Comparison of ENCODE assay signal across 8 cellular contexts in the genomic region with DNA sequence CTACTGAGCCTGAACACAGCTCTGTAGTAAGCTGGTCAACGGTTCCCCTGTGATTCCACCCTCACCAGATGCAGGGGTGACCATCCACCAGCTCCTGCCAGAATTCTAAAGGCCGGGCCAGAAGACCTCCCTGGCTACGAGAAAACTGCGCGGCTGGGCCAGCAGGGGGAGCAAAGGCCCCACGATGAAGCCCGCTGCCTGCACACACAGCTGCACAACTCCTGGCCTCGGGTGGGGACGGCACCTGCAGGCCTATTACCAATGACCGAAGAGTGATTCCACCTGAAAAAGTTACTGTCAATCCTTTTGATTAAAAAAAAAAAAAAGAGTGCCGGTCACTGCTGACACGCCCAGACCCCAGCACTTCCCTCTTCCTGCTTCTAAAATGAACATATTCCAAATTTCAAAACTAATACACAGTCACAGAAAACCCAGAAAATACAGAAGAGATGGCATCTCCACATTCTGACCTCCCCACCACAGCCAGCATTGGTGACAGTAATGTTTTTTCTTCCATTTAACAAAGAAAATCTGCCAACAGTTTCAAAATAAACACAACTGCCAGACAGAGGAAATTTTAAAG. TPM values are rescaled to one million over a fixed set of nuclear protein-coding genes. Genes with fewer than 3 reads are reported as not detected.
DNase-seq lines count a peak whose midpoint lies in the region; ATAC-seq and TF ChIP-seq lines count a peak whose summit lies in the region.

No MANE protein-coding gene starts in this region.

- no peak overlapping the region for H3K4me3 ChIP-seq in BLaER1 treated with 17β-estradiol and CSF1 and Interleukin-3, amounts not matched to agents 10 nM and 100 nM
- no peak overlapping the region for H3K4me3 ChIP-seq in NB4 (ENCODE audit: low read depth, low read length)
- no peak overlapping the region for H3K4me3 ChIP-seq in left lung

- peak overlapping the region in 7 of 11 experiments; percentile 6 to 45 (median 12); a peak in 6 of 22 replicates for H3K4me2 ChIP-seq in BLaER1 treated with 17β-estradiol and CSF1 and Interleukin-3, amounts not matched to agents 10 nM and 100 nM

- TF ChIP-seq POLR2A in NB4 (IDR thresholded peaks at IDR 0.05; ENCODE audit: extremely low read depth, insufficient read length), result no peak

- H3K4me1 ChIP-seq in BLaER1 treated with 17β-estradiol and CSF1 and Interleukin-3, amounts not matched to agents 10 nM and 100 nM, result peaks cover 0 to 22% (median 5%) of the 10 kb centered on the region in 10 experiments; a peak in 13 of 20 replicates
- H3K4me1 ChIP-seq in left lung, result peaks cover 0 to 5% of the 10 kb centered on the region in 2 donors

- no peak overlapping the region for H3K9ac ChIP-seq in BLaER1 treated with 17β-estradiol and CSF1 and Interleukin-3, amounts not matched to agents 10 nM and 100 nM

- ATAC-seq in GM21390 (IDR thresholded peaks at IDR 0.05; ENCODE audit: unreplicated experiment) (peak; percentile 66), left lung (peak; percentile 95), HG03025 (IDR thresholded peaks at IDR 0.05; ENCODE audit: low FRiP score, unreplicated experiment) (no peak)

- peaks cover 0 to 14% (median 0%) of the 10 kb centered on the region in 11 experiments; a peak in 5 of 22 replicates for H4K20me1 ChIP-seq in BLaER1 treated with 17β-estradiol and CSF1 and Interleukin-3, amounts not matched to agents 10 nM and 100 nM

- DNase-seq in NB4 (ENCODE audit: low read depth), result peak; percentile 43
- DNase-seq in activated CD4-positive, alpha-beta T cell treated with anti-CD3 and anti-CD28 coated beads for 24 hours (ENCODE audit: low read depth in 2 of 2), result peak; percentile 33 to 38
- no peak for DNase-seq in chondrocyte (ENCODE audit: low spot score)
- DNase-seq in left lung, result peak; percentile 54 to 88
- DNase-seq in stimulated activated CD4-positive, alpha-beta T cell treated with anti-CD3 and anti-CD28 coated beads, Interleukin-4, amount 100 ng/mL, for 4 hours, result peak; percentile 46 to 55

- H3K27me3 Mint-ChIP-seq in chondrocyte (ENCODE audit: low read depth), result no peaks in the 10 kb centered on the region

- TF ChIP-seq CTCF in NB4 (IDR thresholded peaks at IDR 0.05; ENCODE audit: low read depth, low read length), result peak; percentile 56
- peak; percentile 82 for TF ChIP-seq CTCF in chondrocyte (IDR thresholded peaks at IDR 0.05)
- TF ChIP-seq CTCF in left lung (IDR thresholded peaks at IDR 0.05), result peak; percentile 75 to 82

- H3K27me3 ChIP-seq in BLaER1 treated with 17β-estradiol and CSF1 and Interleukin-3, amounts not matched to agents 10 nM and 100 nM, result no peaks in the 10 kb centered on the region
- no peaks in the 10 kb centered on the region for H3K27me3 ChIP-seq in left lung

- intact Hi-C loops in left lung (cut with DNase I), result loop anchor here in 1 of 2 donors (2.0 to 5.0 kb wide), 2 partner anchors 204 to 300 kb away; no protein-coding TSS in a partner anchor

- peak overlapping the region; percentile 91 for H3K27ac Mint-ChIP-seq in chondrocyte (ENCODE audit: unreplicated experiment)

- peaks cover 24 to 61% (median 35%) of the 10 kb centered on the region in 11 experiments for H3K36me3 ChIP-seq in BLaER1 treated with 17β-estradiol and CSF1 and Interleukin-3, amounts not matched to agents 10 nM and 100 nM
- H3K36me3 ChIP-seq in left lung, result peaks cover 0 to 29% of the 10 kb centered on the region in 2 donors

- H3K4me1 Mint-ChIP-seq in chondrocyte (ENCODE audit: low read depth), result peaks cover 12% of the 10 kb centered on the region

- H3K9me3 Mint-ChIP-seq in chondrocyte (ENCODE audit: low read depth), result no peaks in the 10 kb centered on the region

- H3K9me3 ChIP-seq in BLaER1 treated with 17β-estradiol and CSF1 and Interleukin-3, amounts not matched to agents 10 nM and 100 nM (replicated peaks in 1 of 11), result no peaks in the 10 kb centered on the region
- no peaks in the 10 kb centered on the region for H3K9me3 ChIP-seq in left lung

- peak overlapping the region; percentile 31 for H3K4me3 Mint-ChIP-seq in chondrocyte (ENCODE audit: unreplicated experiment)

- H3K36me3 Mint-ChIP-seq in chondrocyte (ENCODE audit: low read depth), result peaks cover 4% of the 10 kb centered on the region

- H3K27ac ChIP-seq in BLaER1 treated with 17β-estradiol and CSF1 and Interleukin-3, amounts not matched to agents 10 nM and 100 nM, result peak overlapping the region in 1 of 11 experiments; percentile 36; a peak in 1 of 22 replicates
- H3K27ac ChIP-seq in left lung, result no peak overlapping the region

RNA-seq across cellular contexts. Expression of a gene that starts 49.8 kb away (rescaled TPM):
- total RNA-seq in chondrocyte (6.1 to 11.3 TPM (median 11.1 TPM) in 3 replicates), left lung (10 to 100 TPM in 1 of 2 donors, 1 to 10 TPM in 1; 5.8 to 10.5 TPM)
